17 cellular contexts compared by ENCODE assay signal in genomic region chr6:332671-333070, GRCh38. TPM values are rescaled to one million over a fixed set of nuclear protein-coding genes. Genes with fewer than 3 reads are reported as not detected.
DNase-seq lines count a peak whose midpoint lies in the region; ATAC-seq, FAIRE-seq and TF ChIP-seq lines count a peak whose summit lies in the region.
"Had no signal": no experiment of that assay in that cellular context is flagged by ENCODE, and none has a peak within 500 bp of the region (broad histone marks: within the 10 kb centered on the region; RNA-seq: fewer than 3 reads in every experiment).

No MANE protein-coding gene starts in this region.

- DNase-seq in MG63 (peak; percentile 49), cardiac fibroblast (ENCODE audit: low read depth in 2 of 2) (peak; percentile 71 to 76), mesenchymal stem cell (peak; percentile 44), kidney (no peak), body of pancreas (no peak), NCI-H2171 (lab: John Stamatoyannopoulos, UW) (no peak), RCC 7860 (ENCODE audit: low spot score) (no peak)
- DNase-seq: activated CD4-positive, alpha-beta T cell treated with anti-CD3 and anti-CD28 coated beads for 48 hours; activated naive CD4-positive, alpha-beta T cell treated with anti-CD3 and anti-CD28 coated beads, Interleukin-2, amount 10 ng/mL, durations not matched to agents 7 days and 5 days; islet precursor cell; NCI-H2227 treated with DMSO at 0.1 percent for 48 hours; ovary; stimulated activated naive CD4-positive, alpha-beta T cell treated with Interleukin-2 at 50 U/mL for 16 hours; T1000 had no signal

- H3K9ac ChIP-seq in BLaER1 (no peak overlapping the region), mesenchymal stem cell (ENCODE audit: low read length) (no peak overlapping the region), kidney (ENCODE audit: low read length in 2 of 2) (no peak overlapping the region)

- intact Hi-C loops in kidney (cut with DNase I) (no loop called here), body of pancreas (cut with DNase I) (no loop called here)

- no peak overlapping the region for H2BK15ac ChIP-seq in mesenchymal stem cell (ENCODE audit: low read depth, poor library complexity, severe bottlenecking)

- 0 out of 2 replicates have a peak overlapping the region, but pooled peaks have one; percentile 0 for H3K27ac ChIP-seq in BLaER1
- H3K27ac ChIP-seq in mesenchymal stem cell (ENCODE audit: low read length, poor library complexity, severe bottlenecking): no peak overlapping the region
- H3K27ac ChIP-seq in kidney (ENCODE audit: low read depth in 2 of 2, low read length in 2 of 2): no peak overlapping the region
- H3K27ac ChIP-seq in body of pancreas: no peak overlapping the region
- H3K27ac ChIP-seq: ovary had no signal

- H2BK120ac ChIP-seq in mesenchymal stem cell (ENCODE audit: low read depth, low read length): no peak overlapping the region

- no peak overlapping the region for H3K4ac ChIP-seq in mesenchymal stem cell (ENCODE audit: low read depth in 1 of 2, low read length in 2 of 2)

- FAIRE-seq in kidney (lab: Jason Lieb, UNC): no peak
- no peak for FAIRE-seq in RCC 7860 (lab: Jason Lieb, UNC)
- FAIRE-seq: D721Med had no signal

- H3K79me1 ChIP-seq in mesenchymal stem cell (replicated peaks; ENCODE audit: low read length, poor library complexity, severe bottlenecking): peaks cover 14% of the 10 kb centered on the region

- H3K27me3 ChIP-seq in BLaER1 (no peaks in the 10 kb centered on the region), MG63 (no peaks in the 10 kb centered on the region), mesenchymal stem cell (ENCODE audit: control insufficient read depth in 1 of 2, insufficient read depth in 1 of 2, low read length in 2 of 2) (peaks cover 0 to 12% of the 10 kb centered on the region in 2 experiments), body of pancreas (no peaks in the 10 kb centered on the region)
- H3K27me3 ChIP-seq: ovary had no signal

- H3K4me1 ChIP-seq in BLaER1: peaks cover 78% of the 10 kb centered on the region
- peaks cover 8% of the 10 kb centered on the region for H3K4me1 ChIP-seq in mesenchymal stem cell (ENCODE audit: control insufficient read depth, insufficient read depth, low read depth, low read length)
- H3K4me1 ChIP-seq in kidney (ENCODE audit: control insufficient read depth in 1 of 2, insufficient read depth in 1 of 2, low read depth in 1 of 2, low read length in 2 of 2): peaks cover 0 to under 1% of the 10 kb centered on the region in 2 donors
- peaks cover 10% of the 10 kb centered on the region for H3K4me1 ChIP-seq in body of pancreas

- WGBS in mesenchymal stem cell: 86% methylated on average over 7 of the region's 7 CpGs
- 68 to 73% methylated on average over 7 of the region's 7 CpGs for WGBS in body of pancreas, 2 donors

- H3K18ac ChIP-seq in mesenchymal stem cell (ENCODE audit: low read depth in 1 of 2, low read length in 2 of 2): no peak overlapping the region

- H2BK12ac ChIP-seq in mesenchymal stem cell (ENCODE audit: low read length in 2 of 2): no peak overlapping the region

- ATAC-seq in body of pancreas: no peak

- H2AK5ac ChIP-seq in mesenchymal stem cell (ENCODE audit: low read length, severe bottlenecking): no peak overlapping the region

- H4K91ac ChIP-seq in mesenchymal stem cell (ENCODE audit: low read length): no peak overlapping the region

- H3K9me3 ChIP-seq in BLaER1 (no peaks in the 10 kb centered on the region), MG63 (no peaks in the 10 kb centered on the region), mesenchymal stem cell (ENCODE audit: control insufficient read depth, low read length) (no peaks in the 10 kb centered on the region), kidney (ENCODE audit: control insufficient read depth in 1 of 2, low read length in 2 of 2) (no peaks in the 10 kb centered on the region), body of pancreas (no peaks in the 10 kb centered on the region)
- H3K9me3 ChIP-seq: ovary had no signal

- TF ChIP-seq CTCF in cardiac fibroblast (IDR thresholded peaks at IDR 0.05; ENCODE audit: low read depth, low read length) (no peak), kidney (IDR thresholded peaks at IDR 0.05; ENCODE audit: borderline replicate concordance, extremely low read depth, insufficient read depth) (no peak), body of pancreas (IDR thresholded peaks at IDR 0.05) (no peak)

- H3K4me3 ChIP-seq in BLaER1 (no peak overlapping the region), MG63 (no peak overlapping the region), cardiac fibroblast (replicated peaks in 1 of 2; ENCODE audit: low read depth in 2 of 2, low read length in 2 of 2) (no peak overlapping the region), mesenchymal stem cell (ENCODE audit: insufficient read depth in 1 of 2, low read depth in 1 of 2, low read length in 2 of 2) (no peak overlapping the region), kidney (ENCODE audit: low read length in 2 of 2) (no peak overlapping the region), body of pancreas (no peak overlapping the region)
- H3K4me3 ChIP-seq: ovary had no signal

- H3K23ac ChIP-seq in mesenchymal stem cell (ENCODE audit: low read length in 2 of 2): no peak overlapping the region

- peak overlapping the region; percentile 60 for H3K4me2 ChIP-seq in BLaER1
- H3K4me2 ChIP-seq in mesenchymal stem cell (ENCODE audit: low read length, poor library complexity, severe bottlenecking): no peak overlapping the region

- H3K14ac ChIP-seq in mesenchymal stem cell (ENCODE audit: low read length in 2 of 2): no peak overlapping the region

- H2AFZ ChIP-seq in mesenchymal stem cell (ENCODE audit: low read depth, low read length): no peak overlapping the region

- H4K20me1 ChIP-seq in BLaER1: peaks cover 3% of the 10 kb centered on the region; the same call in 1 of the 2 replicates

- H2BK5ac ChIP-seq in mesenchymal stem cell (ENCODE audit: low read depth, low read length, poor library complexity, severe bottlenecking): no peak overlapping the region

- no peak overlapping the region for H4K8ac ChIP-seq in mesenchymal stem cell (ENCODE audit: low read length)

- TF ChIP-seq POLR2A in body of pancreas (IDR thresholded peaks at IDR 0.05): no peak

- H3K36me3 ChIP-seq in BLaER1: no peaks in the 10 kb centered on the region
- H3K36me3 ChIP-seq in MG63: no peaks in the 10 kb centered on the region
- H3K36me3 ChIP-seq in mesenchymal stem cell (ENCODE audit: control insufficient read depth in 1 of 2, insufficient read depth in 2 of 2, low read depth in 1 of 2, low read length in 2 of 2): peaks cover 0 to under 1% of the 10 kb centered on the region in 2 experiments
- H3K36me3 ChIP-seq in kidney (ENCODE audit: control insufficient read depth in 1 of 2, insufficient read depth in 2 of 2, low read length in 2 of 2): no peaks in the 10 kb centered on the region
- H3K36me3 ChIP-seq in body of pancreas (replicated peaks in 1 of 2; ENCODE audit: insufficient read depth in 1 of 2, low read depth in 2 of 2): no peaks in the 10 kb centered on the region
- H3K36me3 ChIP-seq: ovary had no signal

RNA-seq across cellular contexts. Expression of gene DUSP22, which starts 40.4 kb away (rescaled TPM):
- total RNA-seq in MG63 (2014; rRNA removed; shearing (Covaris generic); ENCODE audit: low replicate concordance): 4.5 TPM in 2 replicates
- 27.0 TPM for polyA plus RNA-seq in mesenchymal stem cell (2013, experiment 1 of 2)
- 27.3 TPM for polyA plus RNA-seq in mesenchymal stem cell (2013, experiment 2 of 2)
- total RNA-seq in kidney: 60.7 TPM
- polyA plus RNA-seq in kidney (ENCODE audit: insufficient read depth, low read depth, low replicate concordance): 24.0 TPM
- total RNA-seq in body of pancreas: 10 to 100 TPM; 13.8 to 34.8 TPM

RNA-seq across cellular contexts. Expression of gene IRF4, which starts 58.9 kb away (rescaled TPM):
- total RNA-seq in MG63 (2014; rRNA removed; shearing (Covaris generic); ENCODE audit: low replicate concordance): not detected in 2 replicates
- 0.01 TPM for polyA plus RNA-seq in mesenchymal stem cell (2013, experiment 1 of 2)
- 0.03 TPM for polyA plus RNA-seq in mesenchymal stem cell (2013, experiment 2 of 2)
- total RNA-seq in kidney (23.7 TPM), body of pancreas (under 1 TPM in 1 of 2 donors, not detected in 1; 0.26 TPM)
- polyA plus RNA-seq in kidney (ENCODE audit: insufficient read depth, low read depth, low replicate concordance): not detected
- polyA plus RNA-seq: AG04450 had no signal

Comparison
In these comparisons a context has a peak if more than half of its experiments do, and no peak if none do; other contexts are left out.
1. DNase-seq: peak in MG63 (single experiment), cardiac fibroblast (2 of 2) and mesenchymal stem cell (single experiment); none in kidney (single experiment), body of pancreas (0 of 4), NCI-H2171 (single experiment) and RCC 7860 (single experiment).
2. RNA of gene IRF4, which starts 58.9 kb away (total RNA-seq): 23.7 TPM in kidney (single experiment); 0.26 TPM in body of pancreas and not detected in MG63; every median in the first group is over 10 times any median in the second.